ENCODE assay signal across 28 cellular contexts in the genomic region with DNA sequence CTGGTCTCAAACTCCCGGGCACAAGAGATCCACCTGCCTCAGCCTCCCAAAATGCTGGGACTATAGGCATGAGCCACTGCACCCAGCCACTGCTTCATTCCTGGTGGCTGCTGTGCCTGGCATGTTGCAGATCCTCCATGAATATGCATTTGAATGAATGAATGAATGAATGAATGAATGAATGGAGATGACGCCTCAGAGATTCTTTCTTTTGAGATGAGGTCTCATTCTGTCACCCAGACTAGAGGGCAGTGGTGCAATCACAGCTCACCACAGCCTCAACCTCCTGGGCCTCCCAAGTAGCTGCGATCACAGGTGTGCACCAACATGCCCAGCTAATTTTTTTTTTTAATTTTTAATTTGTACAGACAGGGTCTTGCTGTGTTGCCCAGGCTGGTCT.
"Had no signal": no experiment of that assay in that cellular context is flagged by ENCODE, and none has a peak within 500 bp of the region (broad histone marks: within the 10 kb centered on the region; RNA-seq: fewer than 3 reads in every experiment).

No MANE protein-coding gene starts in this region.

- H3K27ac ChIP-seq: KMS-11, RWPE1, SJCRH30, VCaP had no signal

- FAIRE-seq: astrocyte, TTC549 had no signal

- H3K9me3 Mint-ChIP-seq: activated CD4-positive, alpha-beta memory T cell treated with anti-CD3 and anti-CD28 coated beads for 36 hours; activated CD4-positive, alpha-beta T cell treated with anti-CD3 and anti-CD28 coated beads, Interleukin-2, amount 10 ng/mL, durations not matched to agents 7 days and 5 days; activated naive CD4-positive, alpha-beta T cell treated with anti-CD3 and anti-CD28 coated beads, Interleukin-2, amount 10 ng/mL, durations not matched to agents 7 days and 5 days; activated T-helper 17 cell treated with anti-CD3 and anti-CD28 coated beads, Interleukin-2, amount 50 U/mL, for 72 hours had no signal

- H3K36me3 Mint-ChIP-seq: brain had no signal

- H3K4me2 ChIP-seq: KMS-11, SK-N-SH had no signal

- H3K27ac Mint-ChIP-seq: activated CD4-positive, alpha-beta memory T cell treated with anti-CD3 and anti-CD28 coated beads for 36 hours; activated CD4-positive, alpha-beta T cell treated with anti-CD3 and anti-CD28 coated beads, Interleukin-2, amount 10 ng/mL, durations not matched to agents 7 days and 5 days; activated naive CD4-positive, alpha-beta T cell treated with anti-CD3 and anti-CD28 coated beads, Interleukin-2, amount 10 ng/mL, durations not matched to agents 7 days and 5 days; activated T-helper 17 cell treated with anti-CD3 and anti-CD28 coated beads, Interleukin-2, amount 50 U/mL, for 72 hours; brain had no signal

- H3K4me1 ChIP-seq: SJCRH30 had no signal

- H3K9ac ChIP-seq: KMS-11, SK-N-SH had no signal

- H3K4me3 ChIP-seq: MG63, Peyer's patch, SJCRH30 had no signal

- H3K9me3 ChIP-seq: MG63, Peyer's patch, SJCRH30, SK-N-SH had no signal

- H3K36me3 ChIP-seq: MG63, Peyer's patch, SJCRH30 had no signal

- H3K27me3 ChIP-seq: MG63, Peyer's patch, SJCRH30 had no signal

- ATAC-seq: activated T-helper 17 cell treated with anti-CD3 and anti-CD28 coated beads, Interleukin-2, amount 50 U/mL, for 72 hours had no signal

- DNase-seq: activated CD4-positive, alpha-beta memory T cell treated with anti-CD3 and anti-CD28 coated beads for 36 hours; activated CD4-positive, alpha-beta T cell treated with anti-CD3 and anti-CD28 coated beads, Interleukin-2, amount 10 ng/mL, durations not matched to agents 7 days and 5 days; activated CD4-positive, CD25-positive, alpha-beta regulatory T cell; activated CD8-positive, alpha-beta memory T cell treated with anti-CD3 and anti-CD28 coated beads for 24 hours; activated gamma-delta T cell treated with Interleukin-2 at 50 U/mL for 16 hours; activated naive CD4-positive, alpha-beta T cell treated with anti-CD3 and anti-CD28 coated beads, Interleukin-2, amount 10 ng/mL, durations not matched to agents 7 days and 5 days; activated T-cell treated with anti-CD3 and anti-CD28 coated beads for 4 hours; activated T-cell treated with anti-CD3 and anti-CD28 coated beads, Interleukin-2, amount 50 U/mL, for 48 hours; amygdala; MG63; NCI-H1105 treated with DMSO at 0.1 percent for 48 hours; NCI-H146; NCI-H187 treated with DMSO at 0.1 percent for 48 hours; NCI-H2081 treated with DMSO at 0.1 percent for 48 hours; NCI-H446; NCI-H524; Peyer's patch; Right ventricle myocardium superior; SJCRH30; SK-N-SH; T-helper 9 cell had no signal

- H3K4me3 Mint-ChIP-seq: activated CD4-positive, alpha-beta memory T cell treated with anti-CD3 and anti-CD28 coated beads for 36 hours; activated CD4-positive, alpha-beta T cell treated with anti-CD3 and anti-CD28 coated beads, Interleukin-2, amount 10 ng/mL, durations not matched to agents 7 days and 5 days; activated naive CD4-positive, alpha-beta T cell treated with anti-CD3 and anti-CD28 coated beads, Interleukin-2, amount 10 ng/mL, durations not matched to agents 7 days and 5 days; activated T-helper 17 cell treated with anti-CD3 and anti-CD28 coated beads, Interleukin-2, amount 50 U/mL, for 72 hours; brain had no signal

- H3K27me3 Mint-ChIP-seq: activated CD4-positive, alpha-beta memory T cell treated with anti-CD3 and anti-CD28 coated beads for 36 hours; activated CD4-positive, alpha-beta T cell treated with anti-CD3 and anti-CD28 coated beads, Interleukin-2, amount 10 ng/mL, durations not matched to agents 7 days and 5 days; activated T-helper 17 cell treated with anti-CD3 and anti-CD28 coated beads, Interleukin-2, amount 50 U/mL, for 72 hours; brain had no signal
